8 cellular contexts compared by ENCODE assay signal in genomic region chr15:85793641-85794597, GRCh38. TPM values are rescaled to one million over a fixed set of nuclear protein-coding genes. Genes with fewer than 3 reads are reported as not detected.
A peak's percentile ranks its signal among the peaks of the same experiment; 100 is the strongest.
DNase-seq lines count a peak whose midpoint lies in the region; ATAC-seq and TF ChIP-seq lines count a peak whose summit lies in the region.

No MANE protein-coding gene starts in this region.

- H4K20me1 ChIP-seq in neural progenitor cell (ENCODE audit: low read depth) = peaks cover 50% of the 10 kb centered on the region

- peak overlapping the region; percentile 25 for H3K27ac Mint-ChIP-seq in HFFc6
- H3K27ac Mint-ChIP-seq in neural progenitor cell = peak overlapping the region; percentile 96

- ATAC-seq in activated T-cell treated with anti-CD3 and anti-CD28 coated beads, Interleukin-2, amount 50 U/mL, for 4 hours = peak; percentile 44 to 51

- H3K27me3 ChIP-seq in neural progenitor cell (peaks cover 6% of the 10 kb centered on the region), vagina (no peaks in the 10 kb centered on the region)

- peaks cover 24% of the 10 kb centered on the region for H3K4me1 Mint-ChIP-seq in HFFc6 (ENCODE audit: low read depth)
- H3K4me1 Mint-ChIP-seq in activated T-cell treated with anti-CD3 and anti-CD28 coated beads, Interleukin-2, amount 50 U/mL, for 4 hours (ENCODE audit: low read depth) = peaks cover 38% of the 10 kb centered on the region
- peaks cover 53% of the 10 kb centered on the region for H3K4me1 Mint-ChIP-seq in neural progenitor cell

- H3F3A ChIP-seq in neural progenitor cell (ENCODE audit: low read depth) = no peaks in the 10 kb centered on the region

- H3K36me3 ChIP-seq in neural progenitor cell = no peaks in the 10 kb centered on the region
- no peaks in the 10 kb centered on the region for H3K36me3 ChIP-seq in vagina

- TF ChIP-seq CTCF in GM13976 (IDR thresholded peaks at IDR 0.05; ENCODE audit: borderline replicate concordance, control extremely low read depth, extremely low read depth, insufficient read depth, missing control alignments) (no peak), HFFc6 (IDR thresholded peaks at IDR 0.05) (no peak), fibroblast of mammary gland (conservative IDR thresholded peaks at IDR 0.05; ENCODE audit: control insufficient read depth, insufficient read depth, low read depth, low read length) (no peak), neural progenitor cell (IDR thresholded peaks at IDR 0.05) (no peak), vagina (IDR thresholded peaks at IDR 0.05) (no peak)

- in situ Hi-C loops in GM13976 (cut with MboI; ENCODE audit: low sequenced_read_pairs, unreplicated experiment) = no loop called here

- H3K4me3 ChIP-seq in fibroblast of mammary gland (ENCODE audit: control insufficient read depth, low read depth, low read length) (peak overlapping the region; percentile 69), neural progenitor cell (peak overlapping the region; percentile 79), vagina (peak overlapping the region; percentile 82 to 95)

- H3K9me3 ChIP-seq in neural progenitor cell (ENCODE audit: low read depth) (no peaks in the 10 kb centered on the region), vagina (no peaks in the 10 kb centered on the region)

- H3K79me2 ChIP-seq in neural progenitor cell (ENCODE audit: low read depth) = peaks cover 56% of the 10 kb centered on the region

- peaks cover 7% of the 10 kb centered on the region for H3K4me1 ChIP-seq in neural progenitor cell
- peaks cover 23% of the 10 kb centered on the region for H3K4me1 ChIP-seq in vagina

- no peaks in the 10 kb centered on the region for H3K36me3 Mint-ChIP-seq in HFFc6 (ENCODE audit: low read depth)
- H3K36me3 Mint-ChIP-seq in activated T-cell treated with anti-CD3 and anti-CD28 coated beads, Interleukin-2, amount 50 U/mL, for 4 hours (ENCODE audit: insufficient read depth) = no peaks in the 10 kb centered on the region
- H3K36me3 Mint-ChIP-seq in neural progenitor cell = peaks cover 20% of the 10 kb centered on the region

- H2AFZ ChIP-seq in neural progenitor cell (replicated peaks) = peak overlapping the region; percentile 60

- no peak for TF ChIP-seq POLR2A in vagina (IDR thresholded peaks at IDR 0.05)

- intact Hi-C loops in vagina (cut with DNase I) = loop anchor here (5.0 kb wide), 1 partner anchor 42 kb away; no protein-coding TSS in a partner anchor

- H3K27ac ChIP-seq in neural progenitor cell = peak overlapping the region; percentile 70
- peak overlapping the region; percentile 95 for H3K27ac ChIP-seq in vagina

- peak overlapping the region; percentile 50 for H3K9ac ChIP-seq in neural progenitor cell

- DNase-seq in GM13976 (ENCODE audit: low spot score) = peak; percentile 64
- DNase-seq in HFFc6 = no peak
- DNase-seq in NCI-H146 treated with DMSO at 0.1 percent for 48 hours (lab: John Stamatoyannopoulos, UW; ENCODE audit: unreplicated experiment) = peak; percentile 21
- DNase-seq in activated T-cell treated with anti-CD3 and anti-CD28 coated beads, Interleukin-2, amount 50 U/mL, for 4 hours = no peak
- DNase-seq in fibroblast of mammary gland (ENCODE audit: low read depth) = peak; percentile 59
- DNase-seq in neural progenitor cell (ENCODE audit: low spot score) = peak; percentile 77
- no peak for DNase-seq in vagina (ENCODE audit: extremely low spot score in 2 of 2)
- no peak for DNase-seq in NCI-H187 (lab: John Stamatoyannopoulos, UW)

- H3K4me3 Mint-ChIP-seq in HFFc6 (peak overlapping the region; percentile 94), neural progenitor cell (peak overlapping the region; percentile 98)
- peak overlapping the region; percentile 89 for H3K4me3 Mint-ChIP-seq in activated T-cell treated with anti-CD3 and anti-CD28 coated beads, Interleukin-2, amount 50 U/mL, for 4 hours

- H3K9me3 Mint-ChIP-seq in HFFc6 (peaks cover 5% of the 10 kb centered on the region; the same call in 1 of the 2 replicates), neural progenitor cell (peaks cover 3% of the 10 kb centered on the region)
- H3K9me3 Mint-ChIP-seq in activated T-cell treated with anti-CD3 and anti-CD28 coated beads, Interleukin-2, amount 50 U/mL, for 4 hours = no peaks in the 10 kb centered on the region

- H3K27me3 Mint-ChIP-seq in HFFc6 (ENCODE audit: insufficient read depth) (peaks cover 11% of the 10 kb centered on the region), neural progenitor cell (ENCODE audit: insufficient read depth, low read depth) (peaks cover 14% of the 10 kb centered on the region)
- H3K27me3 Mint-ChIP-seq in activated T-cell treated with anti-CD3 and anti-CD28 coated beads, Interleukin-2, amount 50 U/mL, for 4 hours (ENCODE audit: low read depth) = no peaks in the 10 kb centered on the region

- peak overlapping the region; percentile 73 for H3K4me2 ChIP-seq in neural progenitor cell

RNA-seq across cellular contexts. Expression of gene KLHL25, which starts 0.8 kb away (rescaled TPM):
- total RNA-seq in HFFc6 (2021; fragmentation: NEBNext Ultra II Directional; extraction: Animal tissue kit (Norgen Biotek cat#: 25700)) = 1 to 10 TPM; 2.2 to 3.2 (median 2.5) TPM
- total RNA-seq in activated T-cell treated with anti-CD3 and anti-CD28 coated beads, Interleukin-2, amount 50 U/mL, for 4 hours = 1 to 10 TPM; 3.3 to 5.1 (median 3.8) TPM
- total RNA-seq in neural progenitor cell (ENCODE audit: low replicate concordance) (12.1 and 25.3 TPM in 2 replicates), vagina (9.6 TPM)

Comparison
In these comparisons a context has a peak if more than half of its experiments do, and no peak if none do; other contexts are left out.
1. DNase-seq: peak in GM13976 (single experiment), NCI-H146 treated with DMSO at 0.1 percent for 48 hours (single experiment), fibroblast of mammary gland (single experiment) and neural progenitor cell (single experiment); none in HFFc6 (single experiment), activated T-cell treated with anti-CD3 and anti-CD28 coated beads, Interleukin-2, amount 50 U/mL, for 4 hours (single experiment), vagina (0 of 2) and NCI-H187 (0 of 2).
2. Peak in every context shown above with its lines, with median percentiles within 50 percentile points of each other: H3K4me3 Mint-ChIP-seq and H3K4me3 ChIP-seq.